12 cellular contexts compared by ENCODE assay signal in the genomic region with DNA sequence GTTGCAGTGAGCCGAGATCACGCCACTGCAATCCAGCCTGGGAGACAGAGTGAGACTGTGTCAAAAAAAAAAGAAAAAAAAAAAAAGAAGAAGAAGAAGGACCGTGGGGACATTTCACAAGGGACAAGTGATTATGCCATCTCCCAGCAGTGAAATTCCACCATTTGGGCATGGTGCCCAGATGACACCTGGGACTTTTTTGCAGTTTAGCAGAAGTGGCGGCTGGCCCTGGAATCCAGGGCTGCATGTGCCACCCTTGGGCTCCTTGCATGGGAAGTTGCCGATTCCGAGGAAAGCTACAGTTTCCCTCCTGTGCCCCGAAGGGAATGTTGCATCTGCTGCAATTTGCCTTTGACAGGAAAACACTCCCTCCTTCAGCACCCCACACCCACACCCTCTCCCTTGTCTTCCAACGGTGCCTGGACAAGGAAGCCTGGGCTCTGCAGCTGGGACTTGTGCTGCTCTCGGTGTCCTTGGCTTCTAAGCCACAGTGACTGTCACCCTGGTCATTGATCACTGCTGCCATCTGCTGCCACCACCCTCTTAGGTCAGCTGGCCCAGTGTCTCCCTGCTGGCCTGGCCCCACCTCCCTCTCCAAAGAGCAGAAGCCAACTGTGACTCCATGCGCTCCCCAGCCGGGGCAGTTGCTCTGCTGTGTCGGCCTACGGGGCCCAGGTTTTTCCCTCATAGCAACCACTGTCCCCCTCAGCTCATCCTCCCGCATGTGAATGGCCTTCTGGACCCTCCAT. TPM values are rescaled to one million over a fixed set of nuclear protein-coding genes. Genes with fewer than 3 reads are reported as not detected.
DNase-seq lines count a peak whose midpoint lies in the region; ATAC-seq and TF ChIP-seq lines count a peak whose summit lies in the region.
"Had no signal": no experiment of that assay in that cellular context is flagged by ENCODE, and none has a peak within 500 bp of the region (broad histone marks: within the 10 kb centered on the region; RNA-seq: fewer than 3 reads in every experiment).

No MANE protein-coding gene starts in this region.

- H3F3A ChIP-seq in GM23248 (ENCODE audit: insufficient read depth) = no peaks in the 10 kb centered on the region

- no peaks in the 10 kb centered on the region for H3K9me2 ChIP-seq in GM23248 (ENCODE audit: insufficient read depth)

- DNase-seq in GM23248 = peak; percentile 36
- peak; percentile 8 to 36 for DNase-seq in SJCRH30
- DNase-seq in left ventricle myocardium inferior = no peak
- no peak for DNase-seq in stimulated activated CD4-positive, alpha-beta T cell treated with anti-CD3 and anti-CD28 coated beads, Interleukin-4, amount 100 ng/mL, for 4 hours
- DNase-seq in mucosa of descending colon = no peak
- no peak for DNase-seq in NAMALWA (ENCODE audit: low spot score)
- no peak for DNase-seq in ascending aorta (ENCODE audit: low spot score in 2 of 2)
- DNase-seq: activated CD4-positive, CD25-positive, alpha-beta regulatory T cell treated with anti-CD3 and anti-CD28 coated beads, Interleukin-2, amount 50 U/mL, for 72 hours; activated gamma-delta T cell; colonic mucosa had no signal

- TF ChIP-seq CTCF in left ventricle myocardium inferior (IDR thresholded peaks at IDR 0.05; ENCODE audit: borderline replicate concordance) = peak; percentile 14
- no peak for TF ChIP-seq CTCF in mucosa of descending colon (IDR thresholded peaks at IDR 0.05)
- TF ChIP-seq CTCF in ascending aorta (IDR thresholded peaks at IDR 0.05) = no peak

- no peak overlapping the region for H3K27ac ChIP-seq in GM23248
- no peak overlapping the region for H3K27ac ChIP-seq in SJCRH30
- no peak overlapping the region for H3K27ac ChIP-seq in left ventricle myocardium inferior (replicated peaks)
- H3K27ac ChIP-seq in ascending aorta = no peak overlapping the region
- H3K27ac ChIP-seq: colonic mucosa had no signal

- H3K4me1 ChIP-seq in GM23248 (ENCODE audit: insufficient read depth) (no peaks in the 10 kb centered on the region), SJCRH30 (no peaks in the 10 kb centered on the region), left ventricle myocardium inferior (no peaks in the 10 kb centered on the region), skeletal muscle satellite cell (ENCODE audit: control insufficient read depth, insufficient read depth, low read length) (peaks cover 5% of the 10 kb centered on the region), mucosa of descending colon (ENCODE audit: low read depth) (no peaks in the 10 kb centered on the region), ascending aorta (no peaks in the 10 kb centered on the region)
- H3K4me1 ChIP-seq: colonic mucosa had no signal

- H3K4me3 ChIP-seq in GM23248 = no peak overlapping the region
- H3K4me3 ChIP-seq in SJCRH30 = no peak overlapping the region
- no peak overlapping the region for H3K4me3 ChIP-seq in left ventricle myocardium inferior
- no peak overlapping the region for H3K4me3 ChIP-seq in skeletal muscle satellite cell (ENCODE audit: low read length)
- no peak overlapping the region for H3K4me3 ChIP-seq in mucosa of descending colon
- H3K4me3 ChIP-seq in ascending aorta = no peak overlapping the region
- H3K4me3 ChIP-seq: colonic mucosa had no signal

- H3K9me3 ChIP-seq in GM23248 (ENCODE audit: low read depth) (no peaks in the 10 kb centered on the region), SJCRH30 (replicated peaks) (no peaks in the 10 kb centered on the region), left ventricle myocardium inferior (replicated peaks) (no peaks in the 10 kb centered on the region), skeletal muscle satellite cell (replicated peaks; ENCODE audit: low read length) (no peaks in the 10 kb centered on the region), mucosa of descending colon (no peaks in the 10 kb centered on the region), ascending aorta (no peaks in the 10 kb centered on the region)
- H3K9me3 ChIP-seq: colonic mucosa had no signal

- H3K9ac ChIP-seq in GM23248 = no peak overlapping the region
- no peak overlapping the region for H3K9ac ChIP-seq in skeletal muscle satellite cell (ENCODE audit: low read depth, low read length)

- no peaks in the 10 kb centered on the region for H3K79me2 ChIP-seq in GM23248 (ENCODE audit: insufficient read depth)

- H4K20me1 ChIP-seq in GM23248 (ENCODE audit: insufficient read depth) = no peaks in the 10 kb centered on the region

- 59 to 63% methylated on average over 13 to 14 of the region's 14 CpGs for WGBS in GM23248 (ENCODE audit: low coverage in 1 of 2, low lambda C conversion rate in 2 of 2, missing lambda C conversion rate in 2 of 2), 2 experiments

- ATAC-seq in mucosa of descending colon = no peak

- in situ Hi-C loops in GM23248 (cut with MboI) = loop anchor here (10.0 to 25.0 kb wide), 3 partner anchors 140 to 612 kb away; no protein-coding TSS in a partner anchor

- intact Hi-C loops in left ventricle myocardium inferior (cut with micrococcal nuclease) = no loop called here
- intact Hi-C loops in mucosa of descending colon (cut with DNase I, micrococcal nuclease) = loop anchor here in 1 of 2 donors (10.0 kb wide), 3 partner anchors 140 to 630 kb away; no protein-coding TSS in a partner anchor
- intact Hi-C loops in ascending aorta (cut with DNase I) = no loop called here

- H3K27me3 ChIP-seq in GM23248 (replicated peaks; ENCODE audit: insufficient read depth) (no peaks in the 10 kb centered on the region), SJCRH30 (no peaks in the 10 kb centered on the region), left ventricle myocardium inferior (ENCODE audit: low read depth) (peaks cover 15% of the 10 kb centered on the region), skeletal muscle satellite cell (ENCODE audit: control insufficient read depth, insufficient read depth, low read length) (no peaks in the 10 kb centered on the region), ascending aorta (no peaks in the 10 kb centered on the region)
- H3K27me3 ChIP-seq: colonic mucosa had no signal

- H3K4me2 ChIP-seq in GM23248 (ENCODE audit: unreplicated experiment) = no peak overlapping the region
- peak overlapping the region; percentile 7 for H3K4me2 ChIP-seq in skeletal muscle satellite cell (ENCODE audit: low read length)

- H3K36me3 ChIP-seq in GM23248 (ENCODE audit: low read depth) (no peaks in the 10 kb centered on the region), SJCRH30 (no peaks in the 10 kb centered on the region), left ventricle myocardium inferior (no peaks in the 10 kb centered on the region), skeletal muscle satellite cell (ENCODE audit: insufficient read depth, low read length) (no peaks in the 10 kb centered on the region), mucosa of descending colon (ENCODE audit: low read depth) (no peaks in the 10 kb centered on the region), ascending aorta (no peaks in the 10 kb centered on the region)
- H3K36me3 ChIP-seq: colonic mucosa had no signal

- H2AFZ ChIP-seq in GM23248 = no peak overlapping the region

RNA-seq across cellular contexts. Expression of a gene that starts 56.4 kb away (rescaled TPM):
- total RNA-seq in GM23248 (2014; rRNA removed; shearing (Covaris generic)) = not detected in 2 replicates
- not detected in 2 replicates for polyA plus RNA-seq in GM23248 (2016; fragmentation: Nextera tagmentation; extraction: Ambion mirVana)
- total RNA-seq in SJCRH30 (2014; rRNA removed; shearing (Covaris generic)) = not detected in 2 replicates
- total RNA-seq in left ventricle myocardium inferior (not detected), mucosa of descending colon (not detected), ascending aorta (not detected)
- not detected in 2 replicates for total RNA-seq in skeletal muscle satellite cell (2012; rRNA removed)
- total RNA-seq: colonic mucosa; natural killer cell treated with Interleukin-12 subunit alpha and Interleukin-12 subunit beta and Interleukin-15 and Interleukin-18, amount 100 ng/mL, for 72 hours had no signal

RNA-seq across cellular contexts. Expression of a gene that starts 56.9 kb away (rescaled TPM):
- 5.4 and 6.2 TPM in 2 replicates for total RNA-seq in GM23248 (2014; rRNA removed; shearing (Covaris generic))
- polyA plus RNA-seq in GM23248 (2016; fragmentation: Nextera tagmentation; extraction: Ambion mirVana) = 2.8 and 3.1 TPM in 2 replicates
- 11.9 and 12.0 TPM in 2 replicates for total RNA-seq in SJCRH30 (2014; rRNA removed; shearing (Covaris generic))
- total RNA-seq in left ventricle myocardium inferior (not detected), mucosa of descending colon (10 to 100 TPM in 1 of 3 donors, 1 to 10 TPM in 2; 2.7 to 20.8 (median 6.1) TPM), ascending aorta (not detected)
- 22.9 and 43.6 TPM in 2 replicates for total RNA-seq in skeletal muscle satellite cell (2012; rRNA removed)
- total RNA-seq: natural killer cell treated with Interleukin-12 subunit alpha and Interleukin-12 subunit beta and Interleukin-15 and Interleukin-18, amount 100 ng/mL, for 72 hours had no signal

Comparison
In these comparisons a context has a peak if more than half of its experiments do, and no peak if none do; other contexts are left out.
1. DNase-seq: peak in GM23248 (single experiment) and SJCRH30 (2 of 2); none in left ventricle myocardium inferior (single experiment), stimulated activated CD4-positive, alpha-beta T cell treated with anti-CD3 and anti-CD28 coated beads, Interleukin-4, amount 100 ng/mL, for 4 hours (0 of 2), mucosa of descending colon (0 of 3), NAMALWA (single experiment) and ascending aorta (0 of 2).